Comparison of ENCODE assay signal across 1 cellular context in the genomic region with DNA sequence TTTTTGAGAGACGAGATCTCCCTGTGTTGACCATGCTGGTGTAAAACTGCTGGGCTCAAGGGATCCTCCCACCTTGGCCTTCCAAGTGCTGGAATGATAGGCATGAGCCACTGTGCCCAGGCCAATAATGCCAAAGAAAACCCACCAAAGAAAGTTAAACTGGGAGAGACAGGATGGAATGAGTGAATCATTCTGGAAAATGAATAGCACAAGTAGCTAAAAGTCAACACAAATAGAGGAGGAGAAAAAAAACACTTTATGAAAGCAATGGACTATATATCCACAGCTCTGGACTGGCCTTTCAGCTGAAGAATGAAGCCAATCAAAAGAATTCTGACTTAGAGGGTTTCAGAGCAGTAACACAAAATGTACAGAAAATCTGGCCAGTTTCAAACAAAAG.
TF ChIP-seq lines count a peak whose summit lies in the region.

No MANE protein-coding gene starts in this region.

TF ChIP-seq in IMR-90, 13 proteins besides CTCF, POLR2A, EP300 and RAD21 (continued from another document):
- TF ChIP-seq, protein P1, sequence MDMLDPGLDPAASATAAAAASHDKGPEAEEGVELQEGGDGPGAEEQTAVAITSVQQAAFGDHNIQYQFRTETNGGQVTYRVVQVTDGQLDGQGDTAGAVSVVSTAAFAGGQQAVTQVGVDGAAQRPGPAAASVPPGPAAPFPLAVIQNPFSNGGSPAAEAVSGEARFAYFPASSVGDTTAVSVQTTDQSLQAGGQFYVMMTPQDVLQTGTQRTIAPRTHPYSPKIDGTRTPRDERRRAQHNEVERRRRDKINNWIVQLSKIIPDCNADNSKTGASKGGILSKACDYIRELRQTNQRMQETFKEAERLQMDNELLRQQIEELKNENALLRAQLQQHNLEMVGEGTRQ (IDR thresholded peaks at IDR 0.05; ENCODE audit: low read depth, low read length) = no peak
- TF ChIP-seq, protein P2, sequence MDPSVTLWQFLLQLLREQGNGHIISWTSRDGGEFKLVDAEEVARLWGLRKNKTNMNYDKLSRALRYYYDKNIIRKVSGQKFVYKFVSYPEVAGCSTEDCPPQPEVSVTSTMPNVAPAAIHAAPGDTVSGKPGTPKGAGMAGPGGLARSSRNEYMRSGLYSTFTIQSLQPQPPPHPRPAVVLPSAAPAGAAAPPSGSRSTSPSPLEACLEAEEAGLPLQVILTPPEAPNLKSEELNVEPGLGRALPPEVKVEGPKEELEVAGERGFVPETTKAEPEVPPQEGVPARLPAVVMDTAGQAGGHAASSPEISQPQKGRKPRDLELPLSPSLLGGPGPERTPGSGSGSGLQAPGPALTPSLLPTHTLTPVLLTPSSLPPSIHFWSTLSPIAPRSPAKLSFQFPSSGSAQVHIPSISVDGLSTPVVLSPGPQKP (IDR thresholded peaks at IDR 0.05; ENCODE audit: borderline replicate concordance, low read depth, low read length) = no peak
- no peak for TF ChIP-seq MAFK (IDR thresholded peaks at IDR 0.05; ENCODE audit: low read depth, low read length)
- no peak for TF ChIP-seq SMC3 (IDR thresholded peaks at IDR 0.05; ENCODE audit: low read depth, low read length)
- TF ChIP-seq FOS (IDR thresholded peaks at IDR 0.05; ENCODE audit: low read depth, low read length) = no peak
- no peak for TF ChIP-seq BHLHE40 (IDR thresholded peaks at IDR 0.05; ENCODE audit: low read depth, low read length)
- no peak for TF ChIP-seq RFX5 (IDR thresholded peaks at IDR 0.05; ENCODE audit: low read depth, low read length)
- TF ChIP-seq NFE2L2 (IDR thresholded peaks at IDR 0.05; ENCODE audit: low read depth, low read length) = no peak
- no peak for TF ChIP-seq RCOR1 (IDR thresholded peaks at IDR 0.05; ENCODE audit: insufficient replicate concordance, low read length)
